8 cellular contexts compared by ENCODE assay signal in genomic region chr1:8848663-8849386, GRCh38. TPM values are rescaled to one million over a fixed set of nuclear protein-coding genes. Genes with fewer than 3 reads are reported as not detected.
DNase-seq lines count a peak whose midpoint lies in the region; ATAC-seq and TF ChIP-seq lines count a peak whose summit lies in the region.

No MANE protein-coding gene starts in this region.

- no TSS peak for BruUV-seq in Calu3 (replicated peaks; lab: Mats Ljungman, UMichigan)

- no peaks in the 10 kb centered on the region for H3K27me3 Mint-ChIP-seq in Calu3 (ENCODE audit: unreplicated experiment)
- no peaks in the 10 kb centered on the region for H3K27me3 Mint-ChIP-seq in activated CD4-positive, alpha-beta T cell treated with anti-CD3 and anti-CD28 coated beads, Interleukin-2, amount 10 ng/mL, durations not matched to agents 7 days and 5 days

- no peak overlapping the region for H3K27ac Mint-ChIP-seq in Calu3 (ENCODE audit: unreplicated experiment)
- H3K27ac Mint-ChIP-seq in activated CD4-positive, alpha-beta T cell treated with anti-CD3 and anti-CD28 coated beads, Interleukin-2, amount 10 ng/mL, durations not matched to agents 7 days and 5 days: no peak overlapping the region

- H3K27ac ChIP-seq in coronary artery: peak overlapping the region in 1 of 2 donors; percentile 43

- peak overlapping the region; percentile 28 for H3K4me3 ChIP-seq in coronary artery
- H3K4me3 ChIP-seq in lower leg skin (ENCODE audit: low read depth, poor library complexity, severe bottlenecking): no peak overlapping the region

- CTCF ChIA-PET in Calu3 (lab: Charles Lee): interaction anchor here (0.5 to 1.6 kb wide), 19 partner anchors 9 to 478 kb away, joined by 3 to 11 read pairs (median 3); no protein-coding TSS in a partner anchor
- CTCF ChIA-PET in activated CD4-positive, alpha-beta T cell treated with anti-CD3 and anti-CD28 coated beads, Interleukin-2, amount 10 ng/mL, durations not matched to agents 7 days and 5 days (lab: Charles Lee): interaction anchor here (0.5 to 3.4 kb wide), 41 partner anchors 8 to 445 kb away, joined by 3 to 42 read pairs (median 4); no protein-coding TSS in a partner anchor

- no peaks in the 10 kb centered on the region for H3K36me3 Mint-ChIP-seq in Calu3 (ENCODE audit: insufficient read depth, unreplicated experiment)
- H3K36me3 Mint-ChIP-seq in activated CD4-positive, alpha-beta T cell treated with anti-CD3 and anti-CD28 coated beads, Interleukin-2, amount 10 ng/mL, durations not matched to agents 7 days and 5 days (ENCODE audit: low read depth): no peaks in the 10 kb centered on the region

- POLR2A ChIA-PET in activated CD4-positive, alpha-beta T cell treated with anti-CD3 and anti-CD28 coated beads, Interleukin-2, amount 10 ng/mL, durations not matched to agents 7 days and 5 days (lab: Charles Lee): interaction anchor here (0.6 to 0.9 kb wide), 5 partner anchors 54 to 281 kb away, joined by 3 to 5 read pairs (median 5); no protein-coding TSS in a partner anchor

- 41 to 49% methylated on average over 17 to 19 of the region's 19 CpGs for WGBS in lower leg skin, 2 donors

- DNase-seq in Calu3 (peak; percentile 88), NCI-H510A treated with DMSO at 0.1 percent for 48 hours (lab: John Stamatoyannopoulos, UW) (peak; percentile 100), coronary artery (ENCODE audit: low spot score) (peak; percentile 95), lower leg skin (ENCODE audit: low spot score in 2 of 2) (peak; percentile 77 to 97)
- DNase-seq in activated CD4-positive, alpha-beta T cell treated with anti-CD3 and anti-CD28 coated beads, Interleukin-2, amount 10 ng/mL, durations not matched to agents 7 days and 5 days: peak; percentile 72
- peak; percentile 76 for DNase-seq in stimulated activated CD4-positive, alpha-beta T cell treated with anti-CD3 and anti-CD28 coated beads, Interleukin-4, amount 100 ng/mL, for 24 hours

- H3K4me3 Mint-ChIP-seq in Calu3 (ENCODE audit: low read depth, unreplicated experiment): no peak overlapping the region
- no peak overlapping the region for H3K4me3 Mint-ChIP-seq in activated CD4-positive, alpha-beta T cell treated with anti-CD3 and anti-CD28 coated beads, Interleukin-2, amount 10 ng/mL, durations not matched to agents 7 days and 5 days

- intact Hi-C loops in Calu3 (cut with micrococcal nuclease; ENCODE audit: unreplicated experiment) (loop anchor here (2.0 to 10.0 kb wide), 2 partner anchors 104 to 288 kb away; no protein-coding TSS in a partner anchor), lower leg skin (cut with DNase I; ENCODE audit: low total_unique reads) (no loop called here)

- no peak for TF ChIP-seq POLR2A in lower leg skin (IDR thresholded peaks at IDR 0.05)

- peaks cover 6% of the 10 kb centered on the region for H3K4me1 Mint-ChIP-seq in Calu3 (ENCODE audit: low read depth, unreplicated experiment)
- peaks cover 14% of the 10 kb centered on the region for H3K4me1 Mint-ChIP-seq in activated CD4-positive, alpha-beta T cell treated with anti-CD3 and anti-CD28 coated beads, Interleukin-2, amount 10 ng/mL, durations not matched to agents 7 days and 5 days

- ATAC-seq in HG03095 (IDR thresholded peaks at IDR 0.05; ENCODE audit: unreplicated experiment): peak; percentile 54
- no peak for ATAC-seq in HG02852 (IDR thresholded peaks at IDR 0.05; ENCODE audit: unreplicated experiment)

- no peaks in the 10 kb centered on the region for H3K9me3 Mint-ChIP-seq in Calu3 (ENCODE audit: low read depth, unreplicated experiment)
- H3K9me3 Mint-ChIP-seq in activated CD4-positive, alpha-beta T cell treated with anti-CD3 and anti-CD28 coated beads, Interleukin-2, amount 10 ng/mL, durations not matched to agents 7 days and 5 days: no peaks in the 10 kb centered on the region

- TF ChIP-seq CTCF in Calu3 (IDR thresholded peaks at IDR 0.05; ENCODE audit: unreplicated experiment): peak; percentile 81
- TF ChIP-seq CTCF in coronary artery (IDR thresholded peaks at IDR 0.05): peak; percentile 86
- TF ChIP-seq CTCF in lower leg skin (IDR thresholded peaks at IDR 0.05): peak in 1 of 3 donors; percentile 74

RNA-seq across cellular contexts. Expression of gene ENO1, which starts 29.7 kb away (rescaled TPM):
- total RNA-seq in Calu3 (2022) (1,000 and 1,003 TPM in 2 replicates), lower leg skin (100 to 1,000 TPM; 351 to 688 (median 453) TPM)
- 1,000 to 10,000 TPM; 1,608 to 1,874 TPM for total RNA-seq in activated CD4-positive, alpha-beta T cell treated with anti-CD3 and anti-CD28 coated beads, Interleukin-2, amount 10 ng/mL, durations not matched to agents 7 days and 5 days

RNA-seq across cellular contexts. Expression of gene RERE, which starts 31.4 kb away (rescaled TPM):
- total RNA-seq in Calu3 (2022) (45.9 and 52.8 TPM in 2 replicates), lower leg skin (10 to 100 TPM; 41.0 to 84.9 (median 76.8) TPM)
- total RNA-seq in activated CD4-positive, alpha-beta T cell treated with anti-CD3 and anti-CD28 coated beads, Interleukin-2, amount 10 ng/mL, durations not matched to agents 7 days and 5 days: 10 to 100 TPM; 68.5 to 68.7 TPM
